Comparison of ENCODE assay signal across 10 cellular contexts in genomic region chr7:91759205-91759863, GRCh38.
A peak's percentile ranks its signal among the peaks of the same experiment; 100 is the strongest.
DNase-seq lines count a peak whose midpoint lies in the region; ATAC-seq and TF ChIP-seq lines count a peak whose summit lies in the region.
"Had no signal": no experiment of that assay in that cellular context is flagged by ENCODE, and none has a peak within 500 bp of the region (broad histone marks: within the 10 kb centered on the region; RNA-seq: fewer than 3 reads in every experiment).

No MANE protein-coding gene starts in this region.

- intact Hi-C loops in activated T-helper 1 cell treated with anti-CD3 and anti-CD28 coated beads, Interleukin-12 subunit alpha, Interleukin-12 subunit beta, Interleukin-2, Interleukin-4 antibody, amounts not matched to agents 30 ng/mL and 10 ng/mL and 1 ng/mL, durations not matched to agents 14 hours and 24 hours and 36 hours (cut with micrococcal nuclease) = no loop called here

- no peaks in the 10 kb centered on the region for H3K9me3 ChIP-seq in MM.1S (replicated peaks; ENCODE audit: insufficient read depth, low read length)

- no peak overlapping the region for H3K27ac ChIP-seq in MM.1S (ENCODE audit: low read length)

- H3K9me2 ChIP-seq in MM.1S (replicated peaks; ENCODE audit: insufficient read depth, low read length) = no peaks in the 10 kb centered on the region

- no peaks in the 10 kb centered on the region for H3F3A ChIP-seq in MM.1S (ENCODE audit: insufficient read depth, low read length)

- no peaks in the 10 kb centered on the region for H3K36me3 ChIP-seq in MM.1S (replicated peaks; ENCODE audit: insufficient read depth, low read length)

- no peaks in the 10 kb centered on the region for H3K79me2 ChIP-seq in MM.1S (ENCODE audit: low read length)

- no peak overlapping the region for H3K4me2 ChIP-seq in MM.1S (ENCODE audit: low read depth, low read length)

- no peak overlapping the region for H3K4me3 ChIP-seq in MM.1S (ENCODE audit: low read length)

- H2AFZ ChIP-seq in MM.1S (ENCODE audit: low read length) = peak overlapping the region; percentile 18; the same call in 1 of the 2 replicates

- H3K4me1 Mint-ChIP-seq in activated T-helper 1 cell treated with anti-CD3 and anti-CD28 coated beads, Interleukin-12 subunit alpha, Interleukin-12 subunit beta, Interleukin-2, Interleukin-4 antibody, amounts not matched to agents 30 ng/mL and 10 ng/mL and 1 ng/mL, durations not matched to agents 14 hours and 24 hours and 36 hours (ENCODE audit: low read depth) = no peaks in the 10 kb centered on the region

- no peaks in the 10 kb centered on the region for H3K4me1 ChIP-seq in MM.1S (ENCODE audit: low read length)

- H3K4me3 Mint-ChIP-seq in activated T-helper 1 cell treated with anti-CD3 and anti-CD28 coated beads, Interleukin-12 subunit alpha, Interleukin-12 subunit beta, Interleukin-2, Interleukin-4 antibody, amounts not matched to agents 30 ng/mL and 10 ng/mL and 1 ng/mL, durations not matched to agents 14 hours and 24 hours and 36 hours = no peak overlapping the region
- H3K4me3 Mint-ChIP-seq: T-helper 1 cell treated with Interleukin-12 subunit alpha and Interleukin-12 subunit beta and Interleukin-4 antibody, amounts not matched to agents 30 μg/mL and 1 μg/mL, for 36 hours had no signal

- H3K27ac Mint-ChIP-seq in activated T-helper 1 cell treated with anti-CD3 and anti-CD28 coated beads, Interleukin-12 subunit alpha, Interleukin-12 subunit beta, Interleukin-2, Interleukin-4 antibody, amounts not matched to agents 30 ng/mL and 10 ng/mL and 1 ng/mL, durations not matched to agents 14 hours and 24 hours and 36 hours = no peak overlapping the region
- H3K27ac Mint-ChIP-seq: T-helper 1 cell treated with Interleukin-12 subunit alpha and Interleukin-12 subunit beta and Interleukin-4 antibody, amounts not matched to agents 30 μg/mL and 1 μg/mL, for 36 hours had no signal

- H3K27me3 ChIP-seq in MM.1S (replicated peaks; ENCODE audit: insufficient read depth, low read length) = no peaks in the 10 kb centered on the region

- H3K9ac ChIP-seq in MM.1S (ENCODE audit: low read length) = no peak overlapping the region

- TF ChIP-seq CTCF in MM.1S (IDR thresholded peaks at IDR 0.05; ENCODE audit: low read length) = no peak

- H3K27me3 Mint-ChIP-seq in activated T-helper 1 cell treated with anti-CD3 and anti-CD28 coated beads, Interleukin-12 subunit alpha, Interleukin-12 subunit beta, Interleukin-2, Interleukin-4 antibody, amounts not matched to agents 30 ng/mL and 10 ng/mL and 1 ng/mL, durations not matched to agents 14 hours and 24 hours and 36 hours (ENCODE audit: insufficient read depth) = peaks cover 2% of the 10 kb centered on the region

- no peaks in the 10 kb centered on the region for H3K36me3 Mint-ChIP-seq in activated T-helper 1 cell treated with anti-CD3 and anti-CD28 coated beads, Interleukin-12 subunit alpha, Interleukin-12 subunit beta, Interleukin-2, Interleukin-4 antibody, amounts not matched to agents 30 ng/mL and 10 ng/mL and 1 ng/mL, durations not matched to agents 14 hours and 24 hours and 36 hours (ENCODE audit: low read depth)

- no peak for ATAC-seq in GM21786 (IDR thresholded peaks at IDR 0.05; ENCODE audit: unreplicated experiment)

- DNase-seq in CMK (ENCODE audit: low read depth) = peak; percentile 20
- DNase-seq in MM.1S = peak; percentile 63
- peak; percentile 29 for DNase-seq in astrocyte of the hippocampus (ENCODE audit: low read depth, low spot score)
- DNase-seq in kidney tubule cell (ENCODE audit: low spot score) = peak; percentile 83
- no peak for DNase-seq in NCI-H1092 treated with DMSO at 0.1 percent for 48 hours (lab: John Stamatoyannopoulos, UW)
- no peak for DNase-seq in activated CD4-positive, alpha-beta T cell treated with anti-CD3 and anti-CD28 coated beads for 1 hour
- DNase-seq in activated T-helper 1 cell treated with anti-CD3 and anti-CD28 coated beads, Interleukin-12 subunit alpha, Interleukin-12 subunit beta, Interleukin-2, Interleukin-4 antibody, amounts not matched to agents 30 ng/mL and 10 ng/mL and 1 ng/mL, durations not matched to agents 14 hours and 24 hours and 36 hours (ENCODE audit: low spot score) = no peak
- DNase-seq: cortex of kidney had no signal

- H3K9me3 Mint-ChIP-seq in activated T-helper 1 cell treated with anti-CD3 and anti-CD28 coated beads, Interleukin-12 subunit alpha, Interleukin-12 subunit beta, Interleukin-2, Interleukin-4 antibody, amounts not matched to agents 30 ng/mL and 10 ng/mL and 1 ng/mL, durations not matched to agents 14 hours and 24 hours and 36 hours = peaks cover 3% of the 10 kb centered on the region

- no peaks in the 10 kb centered on the region for H4K20me1 ChIP-seq in MM.1S (ENCODE audit: insufficient read depth, low read length)

Comparison
In these comparisons a context has a peak if more than half of its experiments do, and no peak if none do; other contexts are left out.
1. DNase-seq: peak in CMK (single experiment), MM.1S (single experiment), astrocyte of the hippocampus (single experiment) and kidney tubule cell (single experiment); none in NCI-H1092 treated with DMSO at 0.1 percent for 48 hours (single experiment), activated CD4-positive, alpha-beta T cell treated with anti-CD3 and anti-CD28 coated beads for 1 hour (single experiment) and activated T-helper 1 cell treated with anti-CD3 and anti-CD28 coated beads, Interleukin-12 subunit alpha, Interleukin-12 subunit beta, Interleukin-2, Interleukin-4 antibody, amounts not matched to agents 30 ng/mL and 10 ng/mL and 1 ng/mL, durations not matched to agents 14 hours and 24 hours and 36 hours (single experiment).